Comparison of ENCODE assay signal across 1 cellular context in the genomic region with DNA sequence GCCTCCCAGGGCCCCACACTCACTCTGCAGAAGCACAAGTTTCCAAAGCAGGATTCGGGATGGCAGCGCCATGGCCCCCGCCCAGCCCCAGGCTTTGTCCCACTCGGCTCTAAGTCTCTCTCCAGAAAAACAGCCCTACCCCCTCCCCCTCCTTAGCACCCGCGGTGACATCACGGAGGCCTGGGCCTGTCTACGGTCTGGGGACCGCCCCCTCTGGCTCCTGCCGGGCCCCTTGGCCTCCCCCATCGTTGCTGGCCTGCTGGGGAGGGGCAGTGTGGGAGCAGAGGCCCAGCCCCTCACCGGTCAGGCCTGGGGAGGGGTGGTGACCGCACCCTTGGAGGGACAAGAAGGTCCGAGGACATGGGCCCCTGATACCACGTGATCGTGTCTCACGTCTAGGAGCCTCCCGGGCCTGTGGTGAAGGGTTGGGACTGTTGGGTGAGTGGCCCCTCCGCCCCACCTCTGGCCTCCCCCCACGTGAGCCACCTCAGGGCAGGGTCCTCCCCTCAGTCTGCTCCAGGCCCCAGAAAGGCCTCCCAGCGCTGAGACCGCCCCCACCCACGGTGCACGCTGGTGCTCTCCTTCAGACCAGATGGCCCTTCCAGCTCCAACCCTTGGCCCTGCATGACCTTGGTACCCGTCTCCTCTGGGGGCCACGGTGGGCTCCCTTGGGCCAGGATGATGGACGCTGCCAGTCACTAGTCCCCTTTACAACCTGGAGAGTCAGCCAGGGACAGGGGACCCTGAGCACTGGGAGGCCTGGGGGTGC.
TF ChIP-seq lines count a peak whose summit lies in the region.

Gene MXRA8 (minus strand): TSS at position 123 of the 769 bp plus-strand sequence. CDS start 51 bp downstream, at position 72.

TF ChIP-seq in K562, 482 proteins besides CTCF, POLR2A, EP300 and RAD21 (continued from another document and continues in another):
- TF ChIP-seq RBM17 (IDR thresholded peaks at IDR 0.05; ENCODE audit: borderline replicate concordance, low read depth, low read length) (no peak), KLF1 (tag; IDR thresholded peaks at IDR 0.05) (peak; percentile 86), ZC3H8 (IDR thresholded peaks at IDR 0.05) (no peak), HDAC2 (IDR thresholded peaks at IDR 0.05) (no peak), ELF4 (CRISPR knock-in tag; IDR thresholded peaks at IDR 0.05) (no peak), ZNF79 (CRISPR knock-in tag; IDR thresholded peaks at IDR 0.05; ENCODE audit: low read depth) (no peak), ZNF146 (CRISPR knock-in tag; IDR thresholded peaks at IDR 0.05; ENCODE audit: unreplicated experiment) (no peak), ZNF449 (CRISPR knock-in tag; IDR thresholded peaks at IDR 0.05) (no peak), MAZ (CRISPR knock-in tag; conservative IDR thresholded peaks at IDR 0.05 in 1 of 2, IDR thresholded peaks at IDR 0.05 in 1 of 2) (peak; percentile 45 to 58; a peak in 3 of 4 replicates), XRCC4 (IDR thresholded peaks at IDR 0.05; ENCODE audit: extremely low read depth, insufficient read depth, insufficient read length) (no peak), CHD2 (IDR thresholded peaks at IDR 0.05; ENCODE audit: low read depth, low read length) (no peak), SREBF1 (IDR thresholded peaks at IDR 0.05; ENCODE audit: borderline replicate concordance, low read depth, low read length) (no peak), TFE3 (CRISPR knock-in tag; IDR thresholded peaks at IDR 0.05) (peak; percentile 95), SAP30 (IDR thresholded peaks at IDR 0.05; ENCODE audit: borderline replicate concordance, insufficient read depth, low read depth, low read length, poor library complexity, severe bottlenecking) (no peak), HLTF (IDR thresholded peaks at IDR 0.05) (no peak), ZBTB9 (CRISPR knock-in tag; IDR thresholded peaks at IDR 0.05) (no peak), ZSCAN29 (IDR thresholded peaks at IDR 0.05) (no peak), ZNF347 (CRISPR knock-in tag; IDR thresholded peaks at IDR 0.05; ENCODE audit: low read depth) (no peak), ZNF830 (CRISPR knock-in tag; IDR thresholded peaks at IDR 0.05) (no peak), MTA3 (IDR thresholded peaks at IDR 0.05; ENCODE audit: borderline replicate concordance) (0 out of 2 replicates have a peak, but pooled peaks have one; percentile 67), TAF7 (tag; IDR thresholded peaks at IDR 0.05) (no peak), PBX2 (CRISPR knock-in tag; IDR thresholded peaks at IDR 0.05; ENCODE audit: low read depth) (no peak), PBX2 (tag; conservative IDR thresholded peaks at IDR 0.05; ENCODE audit: low read depth) (no peak), YY1 (IDR thresholded peaks at IDR 0.05; ENCODE audit: borderline replicate concordance in 1 of 3, control insufficient read depth in 1 of 3, extremely low read depth in 1 of 3, insufficient read depth in 3 of 3, insufficient read length in 1 of 3, insufficient replicate concordance in 2 of 3, low read depth in 1 of 3, low read length in 2 of 3) (peak in 1 of 3 experiments; percentile 3), BCOR (IDR thresholded peaks at IDR 0.05) (no peak), TAF1 (IDR thresholded peaks at IDR 0.05; ENCODE audit: control insufficient read depth, extremely low read depth, insufficient read depth, low read length, severe bottlenecking) (peak; percentile 43), SMC3 (conservative IDR thresholded peaks at IDR 0.05; ENCODE audit: insufficient read depth, low read depth, low read length) (no peak), SETDB1 (IDR thresholded peaks at IDR 0.05; ENCODE audit: low read length) (no peak), ZBTB34 (CRISPR knock-in tag; IDR thresholded peaks at IDR 0.05) (no peak), HDAC8 (tag; IDR thresholded peaks at IDR 0.05) (no peak), HMG20A (CRISPR knock-in tag; conservative IDR thresholded peaks at IDR 0.05) (no peak), HNRNPLL (IDR thresholded peaks at IDR 0.05; ENCODE audit: low read depth, low read length, poor library complexity, severe bottlenecking) (peak; percentile 31), MAFF (IDR thresholded peaks at IDR 0.05; ENCODE audit: low read length) (no peak), ETV1 (tag; conservative IDR thresholded peaks at IDR 0.05; ENCODE audit: low read depth) (no peak), ESRRB (CRISPR knock-in tag; IDR thresholded peaks at IDR 0.05; ENCODE audit: borderline replicate concordance) (no peak), ELF1 (tag; IDR thresholded peaks at IDR 0.05) (no peak), JUND (IDR thresholded peaks at IDR 0.05; ENCODE audit: borderline replicate concordance, low read depth, low read length) (peak; percentile 76; the same call in 1 of the 2 replicates), JUND (tag; IDR thresholded peaks at IDR 0.05; ENCODE audit: borderline replicate concordance, low read depth, low read length) (peak; percentile 44; the same call in 1 of the 3 replicates), PML (IDR thresholded peaks at IDR 0.05; ENCODE audit: low read length) (no peak), CREB3 (tag; conservative IDR thresholded peaks at IDR 0.05; ENCODE audit: low read depth) (no peak), ERF (CRISPR knock-in tag; IDR thresholded peaks at IDR 0.05) (no peak), ZEB2 (IDR thresholded peaks at IDR 0.05) (no peak), FUS (optimal IDR thresholded peaks at IDR 0.05; ENCODE audit: low read depth, low read length) (no peak), MECOM (CRISPR knock-in tag; IDR thresholded peaks at IDR 0.05) (no peak), ZNF583 (CRISPR knock-in tag; IDR thresholded peaks at IDR 0.05) (no peak), RFX5 (IDR thresholded peaks at IDR 0.05; ENCODE audit: low read depth, low read length) (no peak), ZNF699 (CRISPR knock-in tag; IDR thresholded peaks at IDR 0.05; ENCODE audit: insufficient replicate concordance) (no peak), ETV5 (CRISPR knock-in tag; IDR thresholded peaks at IDR 0.05; ENCODE audit: low read depth) (no peak)
- TF ChIP-seq, protein P1, sequence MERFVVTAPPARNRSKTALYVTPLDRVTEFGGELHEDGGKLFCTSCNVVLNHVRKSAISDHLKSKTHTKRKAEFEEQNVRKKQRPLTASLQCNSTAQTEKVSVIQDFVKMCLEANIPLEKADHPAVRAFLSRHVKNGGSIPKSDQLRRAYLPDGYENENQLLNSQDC (CRISPR knock-in tag; IDR thresholded peaks at IDR 0.05), result no peak
- TF ChIP-seq, protein P2, sequence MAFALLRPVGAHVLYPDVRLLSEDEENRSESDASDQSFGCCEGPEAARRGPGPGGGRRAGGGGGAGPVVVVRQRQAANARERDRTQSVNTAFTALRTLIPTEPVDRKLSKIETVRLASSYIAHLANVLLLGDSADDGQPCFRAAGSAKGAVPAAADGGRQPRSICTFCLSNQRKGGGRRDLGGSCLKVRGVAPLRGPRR (CRISPR knock-in tag; IDR thresholded peaks at IDR 0.05), result no peak
- TF ChIP-seq, protein P3, sequence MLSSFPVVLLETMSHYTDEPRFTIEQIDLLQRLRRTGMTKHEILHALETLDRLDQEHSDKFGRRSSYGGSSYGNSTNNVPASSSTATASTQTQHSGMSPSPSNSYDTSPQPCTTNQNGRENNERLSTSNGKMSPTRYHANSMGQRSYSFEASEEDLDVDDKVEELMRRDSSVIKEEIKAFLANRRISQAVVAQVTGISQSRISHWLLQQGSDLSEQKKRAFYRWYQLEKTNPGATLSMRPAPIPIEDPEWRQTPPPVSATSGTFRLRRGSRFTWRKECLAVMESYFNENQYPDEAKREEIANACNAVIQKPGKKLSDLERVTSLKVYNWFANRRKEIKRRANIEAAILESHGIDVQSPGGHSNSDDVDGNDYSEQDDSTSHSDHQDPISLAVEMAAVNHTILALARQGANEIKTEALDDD (IDR thresholded peaks at IDR 0.05), result no peak
- TF ChIP-seq, protein P4, sequence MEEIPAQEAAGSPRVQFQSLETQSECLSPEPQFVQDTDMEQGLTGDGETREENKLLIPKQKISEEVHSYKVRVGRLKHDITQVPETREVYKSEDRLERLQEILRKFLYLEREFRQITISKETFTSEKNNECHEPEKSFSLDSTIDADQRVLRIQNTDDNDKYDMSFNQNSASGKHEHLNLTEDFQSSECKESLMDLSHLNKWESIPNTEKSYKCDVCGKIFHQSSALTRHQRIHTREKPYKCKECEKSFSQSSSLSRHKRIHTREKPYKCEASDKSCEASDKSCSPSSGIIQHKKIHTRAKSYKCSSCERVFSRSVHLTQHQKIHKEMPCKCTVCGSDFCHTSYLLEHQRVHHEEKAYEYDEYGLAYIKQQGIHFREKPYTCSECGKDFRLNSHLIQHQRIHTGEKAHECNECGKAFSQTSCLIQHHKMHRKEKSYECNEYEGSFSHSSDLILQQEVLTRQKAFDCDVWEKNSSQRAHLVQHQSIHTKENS (CRISPR knock-in tag; IDR thresholded peaks at IDR 0.05), result no peak
